ENCODE assay signal across 8 cellular contexts in genomic region chr7:5641772-5642425, GRCh38. TPM values are rescaled to one million over a fixed set of nuclear protein-coding genes. Genes with fewer than 3 reads are reported as not detected.
DNase-seq lines count a peak whose midpoint lies in the region; ATAC-seq, FAIRE-seq and TF ChIP-seq lines count a peak whose summit lies in the region.
"Not testable (repeated sequence)": the region's sequence is repeated elsewhere in the genome, so short reads cannot be mapped to it uniquely, and the experiment has no call there.

No MANE protein-coding gene starts in this region.

- POLR2A ChIA-PET in naive thymus-derived CD4-positive, alpha-beta T cell (lab: Charles Lee) = interaction anchor here (0.6 kb wide), 1 partner anchor 11 kb away, joined by 3 read pairs; no protein-coding TSS in a partner anchor

- not testable (repeated sequence) for TF ChIP-seq EP300 in suprapubic skin (IDR thresholded peaks at IDR 0.05)

- not testable (repeated sequence) for H3K4me3 ChIP-seq in bronchial epithelial cell (ENCODE audit: low read depth, low read length); naive thymus-derived CD4-positive, alpha-beta T cell (ENCODE audit: low read length); suprapubic skin

- not testable (repeated sequence) for TF ChIP-seq CTCF in bronchial epithelial cell (IDR thresholded peaks at IDR 0.05; ENCODE audit: insufficient read depth, low read length, severe bottlenecking); suprapubic skin (IDR thresholded peaks at IDR 0.05)

- not testable (repeated sequence) for H3K4me3 Mint-ChIP-seq in activated T-helper 1 cell treated with anti-CD3 and anti-CD28 coated beads, Interleukin-12 subunit alpha, Interleukin-12 subunit beta, Interleukin-2, Interleukin-4 antibody, amounts not matched to agents 30 ng/mL and 10 ng/mL and 1 ng/mL, durations not matched to agents 14 hours and 24 hours and 36 hours
- peak overlapping the region in 1 of 10 donors; percentile 30 for H3K4me3 Mint-ChIP-seq in naive thymus-derived CD4-positive, alpha-beta T cell

- H3K9me3 ChIP-seq in naive thymus-derived CD4-positive, alpha-beta T cell (ENCODE audit: control insufficient read depth in 2 of 3, low read length in 3 of 3); suprapubic skin: not testable (repeated sequence)

- peaks cover 34% of the 10 kb centered on the region for H3K36me3 Mint-ChIP-seq in activated T-helper 1 cell treated with anti-CD3 and anti-CD28 coated beads, Interleukin-12 subunit alpha, Interleukin-12 subunit beta, Interleukin-2, Interleukin-4 antibody, amounts not matched to agents 30 ng/mL and 10 ng/mL and 1 ng/mL, durations not matched to agents 14 hours and 24 hours and 36 hours (ENCODE audit: low read depth)
- H3K36me3 Mint-ChIP-seq in naive thymus-derived CD4-positive, alpha-beta T cell = peaks cover 3 to 44% (median 33%) of the 10 kb centered on the region in 5 donors

- in situ Hi-C loops in Caki2 (cut with HindIII; ENCODE audit: low pct_unique_long_range_greater_than_20kb, low sequenced_read_pairs) = not testable (repeated sequence)

- H3K27ac ChIP-seq in naive thymus-derived CD4-positive, alpha-beta T cell (ENCODE audit: low read depth, low read length) = not testable (repeated sequence)
- peak overlapping the region; percentile 3 for H3K27ac ChIP-seq in suprapubic skin

- 77% methylated on average over 10 of the region's 10 CpGs for WGBS in suprapubic skin

- ATAC-seq in naive thymus-derived CD4-positive, alpha-beta T cell = peak; percentile 82

- H3K36me3 ChIP-seq in bronchial epithelial cell (ENCODE audit: control insufficient read depth, insufficient read depth, low read length) = not testable (repeated sequence)
- H3K36me3 ChIP-seq in naive thymus-derived CD4-positive, alpha-beta T cell (ENCODE audit: control insufficient read depth in 2 of 3, insufficient read depth in 3 of 3, low read length in 3 of 3) = peaks cover 4 to 60% (median 16%) of the 10 kb centered on the region in 3 experiments
- H3K36me3 ChIP-seq in suprapubic skin = peaks cover 22% of the 10 kb centered on the region

- peaks cover 16 to 32% of the 10 kb centered on the region in 2 donors for H3K4me1 ChIP-seq in naive thymus-derived CD4-positive, alpha-beta T cell (ENCODE audit: control insufficient read depth in 2 of 2, insufficient read depth in 2 of 2, low read length in 2 of 2)
- peaks cover 34% of the 10 kb centered on the region for H3K4me1 ChIP-seq in suprapubic skin

- peak overlapping the region; percentile 67 for H3K27ac Mint-ChIP-seq in activated T-helper 1 cell treated with anti-CD3 and anti-CD28 coated beads, Interleukin-12 subunit alpha, Interleukin-12 subunit beta, Interleukin-2, Interleukin-4 antibody, amounts not matched to agents 30 ng/mL and 10 ng/mL and 1 ng/mL, durations not matched to agents 14 hours and 24 hours and 36 hours
- H3K27ac Mint-ChIP-seq in naive thymus-derived CD4-positive, alpha-beta T cell = peak overlapping the region in 2 of 9 donors; percentile 28 to 86

- intact Hi-C loops in activated T-helper 1 cell treated with anti-CD3 and anti-CD28 coated beads, Interleukin-12 subunit alpha, Interleukin-12 subunit beta, Interleukin-2, Interleukin-4 antibody, amounts not matched to agents 30 ng/mL and 10 ng/mL and 1 ng/mL, durations not matched to agents 14 hours and 24 hours and 36 hours (cut with micrococcal nuclease) = loop anchor here (1.0 to 5.0 kb wide), 4 partner anchors 23 to 59 kb away; no protein-coding TSS in a partner anchor
- intact Hi-C loops in naive thymus-derived CD4-positive, alpha-beta T cell (cut with micrococcal nuclease) = loop anchor here in 1 of 2 donors (1.0 to 2.0 kb wide), 2 partner anchors 45 to 53 kb away; no protein-coding TSS in a partner anchor

- peaks cover 23% of the 10 kb centered on the region for H3K4me1 Mint-ChIP-seq in activated T-helper 1 cell treated with anti-CD3 and anti-CD28 coated beads, Interleukin-12 subunit alpha, Interleukin-12 subunit beta, Interleukin-2, Interleukin-4 antibody, amounts not matched to agents 30 ng/mL and 10 ng/mL and 1 ng/mL, durations not matched to agents 14 hours and 24 hours and 36 hours (ENCODE audit: low read depth)
- peaks cover 27 to 46% (median 37%) of the 10 kb centered on the region in 7 donors for H3K4me1 Mint-ChIP-seq in naive thymus-derived CD4-positive, alpha-beta T cell

- TF ChIP-seq POLR2A in suprapubic skin (IDR thresholded peaks at IDR 0.05) = not testable (repeated sequence)

- H3K27me3 Mint-ChIP-seq in activated T-helper 1 cell treated with anti-CD3 and anti-CD28 coated beads, Interleukin-12 subunit alpha, Interleukin-12 subunit beta, Interleukin-2, Interleukin-4 antibody, amounts not matched to agents 30 ng/mL and 10 ng/mL and 1 ng/mL, durations not matched to agents 14 hours and 24 hours and 36 hours (ENCODE audit: insufficient read depth); naive thymus-derived CD4-positive, alpha-beta T cell: not testable (repeated sequence)

- H3K9me3 Mint-ChIP-seq in activated T-helper 1 cell treated with anti-CD3 and anti-CD28 coated beads, Interleukin-12 subunit alpha, Interleukin-12 subunit beta, Interleukin-2, Interleukin-4 antibody, amounts not matched to agents 30 ng/mL and 10 ng/mL and 1 ng/mL, durations not matched to agents 14 hours and 24 hours and 36 hours; naive thymus-derived CD4-positive, alpha-beta T cell: not testable (repeated sequence)

- not testable (repeated sequence) for H3K27me3 ChIP-seq in bronchial epithelial cell (ENCODE audit: control insufficient read depth, insufficient read depth, low read length); naive thymus-derived CD4-positive, alpha-beta T cell (ENCODE audit: control insufficient read depth in 2 of 2, insufficient read depth in 2 of 2, low read length in 2 of 2); suprapubic skin

- FAIRE-seq in bronchial epithelial cell (lab: Jason Lieb, UNC) = not testable (repeated sequence)

- CTCF ChIA-PET in naive thymus-derived CD4-positive, alpha-beta T cell (lab: Charles Lee) = interaction anchor here (1.7 kb wide), 1 partner anchor 24 kb away, joined by 4 read pairs; no protein-coding TSS in a partner anchor

- DNase-seq in Caki2 (ENCODE audit: low read depth) = peak; percentile 88
- DNase-seq in M059J (ENCODE audit: low read depth) = peak; percentile 94
- DNase-seq in T-helper 2 cell = peak in 3 of 5 experiments; percentile 25 to 94 (median 55)
- not testable (repeated sequence) for DNase-seq in activated T-helper 1 cell treated with anti-CD3 and anti-CD28 coated beads, Interleukin-12 subunit alpha, Interleukin-12 subunit beta, Interleukin-2, Interleukin-4 antibody, amounts not matched to agents 30 ng/mL and 10 ng/mL and 1 ng/mL, durations not matched to agents 14 hours and 24 hours and 36 hours (ENCODE audit: low spot score); naive thymus-derived CD4-positive, alpha-beta T cell; suprapubic skin (ENCODE audit: low spot score in 2 of 2)
- peak; percentile 92 for DNase-seq in bronchial epithelial cell (ENCODE audit: low read depth)
- DNase-seq in glomerular visceral epithelial cell (ENCODE audit: extremely low spot score) = peak; percentile 28

RNA-seq across cellular contexts. Expression of gene FSCN1, which starts 49.3 kb away (rescaled TPM):
- 509 and 560 TPM in 2 replicates for total RNA-seq in Caki2 (2014; rRNA removed; shearing (Covaris generic); ENCODE audit: low replicate concordance)
- 96.7 and 132 TPM in 2 replicates for total RNA-seq in M059J (2014; rRNA removed; shearing (Covaris generic))
- 39.1 and 39.5 TPM in 2 replicates for total RNA-seq in activated T-helper 1 cell treated with anti-CD3 and anti-CD28 coated beads, Interleukin-12 subunit alpha, Interleukin-12 subunit beta, Interleukin-2, Interleukin-4 antibody, amounts not matched to agents 30 ng/mL and 10 ng/mL and 1 ng/mL, durations not matched to agents 14 hours and 24 hours and 36 hours
- total RNA-seq in bronchial epithelial cell (182 and 253 TPM in 2 replicates), suprapubic skin (10 to 100 TPM; 63.0 to 88.9 (median 73.2) TPM)
- total RNA-seq in naive thymus-derived CD4-positive, alpha-beta T cell = 10 to 100 TPM in 1 of 5 experiments, 1 to 10 TPM in 4; 1.1 to 22.6 (median 6.2) TPM
- under 1 TPM in 1 of 2 donors, not detected in 1; 0.09 TPM for polyA plus RNA-seq in naive thymus-derived CD4-positive, alpha-beta T cell
